ENCODE assay signal across 8 cellular contexts in genomic region chr12:49537709-49538601, GRCh38. TPM values are rescaled to one million over a fixed set of nuclear protein-coding genes. Genes with fewer than 3 reads are reported as not detected.
DNase-seq lines count a peak whose midpoint lies in the region; ATAC-seq and TF ChIP-seq lines count a peak whose summit lies in the region.

No MANE protein-coding gene starts in this region.

- intact Hi-C loops in Calu3 (cut with micrococcal nuclease; ENCODE audit: unreplicated experiment) = no loop called here

- no peaks in the 10 kb centered on the region for H3K9me3 Mint-ChIP-seq in Calu3 (ENCODE audit: low read depth, unreplicated experiment)

- H3K27ac ChIP-seq in Karpas-422 (ENCODE audit: low read length) (no peak overlapping the region), parathyroid adenoma (no peak overlapping the region)

- H3K9me2 ChIP-seq in Karpas-422 (replicated peaks; ENCODE audit: insufficient read depth, low read length) = no peaks in the 10 kb centered on the region

- H3K4me3 Mint-ChIP-seq in Calu3 (ENCODE audit: low read depth, unreplicated experiment) = peak overlapping the region; percentile 62

- DNase-seq in Calu3 (peak; percentile 25), Karpas-422 (peak; percentile 52), foreskin fibroblast (peak in 1 of 2 donors; percentile 29), GDM1 (lab: John Stamatoyannopoulos, UW) (no peak)
- DNase-seq in activated CD8-positive, alpha-beta memory T cell treated with anti-CD3 and anti-CD28 coated beads, Interleukin-2, amount 50 U/mL, for 4 hours = peak; percentile 57

- H3K27me3 ChIP-seq in Karpas-422 (ENCODE audit: low read length) = no peaks in the 10 kb centered on the region
- H3K27me3 ChIP-seq in parathyroid adenoma (ENCODE audit: control insufficient read depth, insufficient read depth, low read length) = no peaks in the 10 kb centered on the region

- H3K4me1 Mint-ChIP-seq in Calu3 (ENCODE audit: low read depth, unreplicated experiment) = peaks cover 16% of the 10 kb centered on the region

- no peaks in the 10 kb centered on the region for H3K36me3 ChIP-seq in Karpas-422 (ENCODE audit: insufficient read depth, low read length)
- no peaks in the 10 kb centered on the region for H3K36me3 ChIP-seq in parathyroid adenoma (ENCODE audit: control insufficient read depth, insufficient read depth, low read length)

- H3K27me3 Mint-ChIP-seq in Calu3 (ENCODE audit: unreplicated experiment) = peaks cover 28% of the 10 kb centered on the region

- H2AFZ ChIP-seq in Karpas-422 (ENCODE audit: low read length) = no peak overlapping the region
- H2AFZ ChIP-seq in parathyroid adenoma = peak overlapping the region; percentile 88

- H3K9ac ChIP-seq in Karpas-422 (ENCODE audit: low read length) (peak overlapping the region; percentile 30; the same call in 1 of the 2 replicates), parathyroid adenoma (no peak overlapping the region)

- H3K79me2 ChIP-seq in Karpas-422 (ENCODE audit: low read length) (no peaks in the 10 kb centered on the region), parathyroid adenoma (no peaks in the 10 kb centered on the region)

- H3K36me3 Mint-ChIP-seq in Calu3 (ENCODE audit: insufficient read depth, unreplicated experiment) = peaks cover 17% of the 10 kb centered on the region

- H3K4me2 ChIP-seq in Karpas-422 (ENCODE audit: low read depth, low read length, poor library complexity, severe bottlenecking) (peak overlapping the region; percentile 53), parathyroid adenoma (ENCODE audit: low read length) (peak overlapping the region; percentile 74)

- ATAC-seq in GM18520 (IDR thresholded peaks at IDR 0.05; ENCODE audit: unreplicated experiment) = no peak
- no peak for ATAC-seq in GM21381 (IDR thresholded peaks at IDR 0.05; ENCODE audit: unreplicated experiment)

- no peak overlapping the region for H3K27ac Mint-ChIP-seq in Calu3 (ENCODE audit: unreplicated experiment)

- CTCF ChIA-PET in Calu3 (lab: Charles Lee) = no interaction called here

- no TSS peak for BruUV-seq in Calu3 (replicated peaks; lab: Mats Ljungman, UMichigan)

- H3K4me1 ChIP-seq in Karpas-422 (ENCODE audit: low read length) (peaks cover 31% of the 10 kb centered on the region), parathyroid adenoma (peaks cover 3% of the 10 kb centered on the region)

- H4K20me1 ChIP-seq in Karpas-422 (ENCODE audit: insufficient read depth, low read depth, low read length) = 0 out of 2 replicates have a peak, but pooled peaks cover 3% of the 10 kb centered on the region

- no peak for TF ChIP-seq CTCF in Calu3 (IDR thresholded peaks at IDR 0.05; ENCODE audit: unreplicated experiment)
- TF ChIP-seq CTCF in foreskin fibroblast (IDR thresholded peaks at IDR 0.05; ENCODE audit: low read depth, low read length) = no peak
- no peak for TF ChIP-seq CTCF in parathyroid adenoma (IDR thresholded peaks at IDR 0.05)

- H3K9me3 ChIP-seq in Karpas-422 (ENCODE audit: low read length) = no peaks in the 10 kb centered on the region
- H3K9me3 ChIP-seq in parathyroid adenoma (ENCODE audit: control insufficient read depth, low read length) = no peaks in the 10 kb centered on the region

- H3K4me3 ChIP-seq in Karpas-422 (ENCODE audit: low read length) (peak overlapping the region; percentile 60; the same call in 1 of the 2 replicates), foreskin fibroblast (ENCODE audit: low read depth in 1 of 2, low read length in 2 of 2) (peak overlapping the region; percentile 28 to 41), parathyroid adenoma (ENCODE audit: low read depth, low read length) (peak overlapping the region; percentile 53)

RNA-seq across cellular contexts. Expression of gene KCNH3, which starts 0.9 kb away (rescaled TPM):
- total RNA-seq in Calu3 (2022) = 0.59 and 2.8 TPM in 2 replicates
- not detected in 2 replicates for total RNA-seq in Karpas-422 (2014; rRNA removed; shearing (Covaris generic); ENCODE audit: low replicate concordance)

RNA-seq across cellular contexts. Expression of gene MCRS1, which starts 30.0 kb away (rescaled TPM):
- total RNA-seq in Calu3 (2022) = 38.0 and 38.7 TPM in 2 replicates
- total RNA-seq in Karpas-422 (2014; rRNA removed; shearing (Covaris generic); ENCODE audit: low replicate concordance) = 28.6 and 51.8 TPM in 2 replicates
